ENCODE assay signal across 12 cellular contexts in genomic region chr11:120208012-120208441, GRCh38. TPM values are rescaled to one million over a fixed set of nuclear protein-coding genes. Genes with fewer than 3 reads are reported as not detected.
DNase-seq lines count a peak whose midpoint lies in the region; ATAC-seq lines count a peak whose summit lies in the region.
"Had no signal": no experiment of that assay in that cellular context is flagged by ENCODE, and none has a peak within 500 bp of the region (broad histone marks: within the 10 kb centered on the region; RNA-seq: fewer than 3 reads in every experiment).

No MANE protein-coding gene starts in this region.

- peaks cover 2% of the 10 kb centered on the region for H3K36me3 Mint-ChIP-seq in activated T-helper 1 cell treated with anti-CD3 and anti-CD28 coated beads, Interleukin-12 subunit alpha, Interleukin-12 subunit beta, Interleukin-2, Interleukin-4 antibody, amounts not matched to agents 30 ng/mL and 10 ng/mL and 1 ng/mL, durations not matched to agents 14 hours and 24 hours and 36 hours (ENCODE audit: low read depth)
- H3K36me3 Mint-ChIP-seq in immature natural killer cell, result no peaks in the 10 kb centered on the region

- H3K27me3 Mint-ChIP-seq in activated T-helper 1 cell treated with anti-CD3 and anti-CD28 coated beads, Interleukin-12 subunit alpha, Interleukin-12 subunit beta, Interleukin-2, Interleukin-4 antibody, amounts not matched to agents 30 ng/mL and 10 ng/mL and 1 ng/mL, durations not matched to agents 14 hours and 24 hours and 36 hours (ENCODE audit: insufficient read depth), result peaks cover 44% of the 10 kb centered on the region
- peaks cover 9 to 16% (median 11%) of the 10 kb centered on the region in 3 donors for H3K27me3 Mint-ChIP-seq in immature natural killer cell (ENCODE audit: low read depth in 3 of 3)

- ATAC-seq in GM21528 (IDR thresholded peaks at IDR 0.05; ENCODE audit: low FRiP score, unreplicated experiment), result no peak

- peak overlapping the region; percentile 16 for H3K27ac ChIP-seq in substantia nigra (ENCODE audit: low read depth, low read length, poor library complexity, severe bottlenecking)
- H3K27ac ChIP-seq: 22Rv1, thoracic aorta had no signal

- peaks cover 13% of the 10 kb centered on the region for H3K4me1 Mint-ChIP-seq in activated T-helper 1 cell treated with anti-CD3 and anti-CD28 coated beads, Interleukin-12 subunit alpha, Interleukin-12 subunit beta, Interleukin-2, Interleukin-4 antibody, amounts not matched to agents 30 ng/mL and 10 ng/mL and 1 ng/mL, durations not matched to agents 14 hours and 24 hours and 36 hours (ENCODE audit: low read depth)
- peaks cover 13 to 24% of the 10 kb centered on the region in 2 donors for H3K4me1 Mint-ChIP-seq in immature natural killer cell

- H3K9me3 Mint-ChIP-seq in activated T-helper 1 cell treated with anti-CD3 and anti-CD28 coated beads, Interleukin-12 subunit alpha, Interleukin-12 subunit beta, Interleukin-2, Interleukin-4 antibody, amounts not matched to agents 30 ng/mL and 10 ng/mL and 1 ng/mL, durations not matched to agents 14 hours and 24 hours and 36 hours, result no peaks in the 10 kb centered on the region
- H3K9me3 Mint-ChIP-seq in immature natural killer cell, result peaks cover 0 to 2% (median 0%) of the 10 kb centered on the region in 6 donors

- H3K4me3 Mint-ChIP-seq in activated T-helper 1 cell treated with anti-CD3 and anti-CD28 coated beads, Interleukin-12 subunit alpha, Interleukin-12 subunit beta, Interleukin-2, Interleukin-4 antibody, amounts not matched to agents 30 ng/mL and 10 ng/mL and 1 ng/mL, durations not matched to agents 14 hours and 24 hours and 36 hours, result peak overlapping the region; percentile 2
- peak overlapping the region in 3 of 5 donors; percentile 34 to 88 (median 51) for H3K4me3 Mint-ChIP-seq in immature natural killer cell

- DNase-seq in NOMO-1 (lab: John Stamatoyannopoulos, UW; ENCODE audit: unreplicated experiment in 2 of 2) (peak; percentile 20 to 35), NOMO-1 treated with dmso at 0.1 percent for 144 hours (lab: John Stamatoyannopoulos, UW; ENCODE audit: unreplicated experiment) (no peak), immature natural killer cell (no peak), substantia nigra (lab: John Stamatoyannopoulos, UW) (peak in 2 of 49 donors; percentile 14 to 16), NCI-H187 (lab: John Stamatoyannopoulos, UW) (no peak), NCI-H774 (lab: John Stamatoyannopoulos, UW) (no peak)
- DNase-seq in activated T-helper 1 cell treated with anti-CD3 and anti-CD28 coated beads, Interleukin-12 subunit alpha, Interleukin-12 subunit beta, Interleukin-2, Interleukin-4 antibody, amounts not matched to agents 30 ng/mL and 10 ng/mL and 1 ng/mL, durations not matched to agents 14 hours and 24 hours and 36 hours (ENCODE audit: low spot score), result no peak
- DNase-seq: activated effector memory CD4-positive, alpha-beta T cell treated with anti-CD3 and anti-CD28 coated beads, Interleukin-2, amount 50 U/mL, for 16 hours had no signal

- intact Hi-C loops in activated T-helper 1 cell treated with anti-CD3 and anti-CD28 coated beads, Interleukin-12 subunit alpha, Interleukin-12 subunit beta, Interleukin-2, Interleukin-4 antibody, amounts not matched to agents 30 ng/mL and 10 ng/mL and 1 ng/mL, durations not matched to agents 14 hours and 24 hours and 36 hours (cut with micrococcal nuclease), result no loop called here

- H3K27ac Mint-ChIP-seq in activated T-helper 1 cell treated with anti-CD3 and anti-CD28 coated beads, Interleukin-12 subunit alpha, Interleukin-12 subunit beta, Interleukin-2, Interleukin-4 antibody, amounts not matched to agents 30 ng/mL and 10 ng/mL and 1 ng/mL, durations not matched to agents 14 hours and 24 hours and 36 hours, result no peak overlapping the region
- H3K27ac Mint-ChIP-seq in immature natural killer cell, result no peak overlapping the region

RNA-seq across cellular contexts. Expression of gene OAF, which starts 2.8 kb away (rescaled TPM):
- total RNA-seq in activated T-helper 1 cell treated with anti-CD3 and anti-CD28 coated beads, Interleukin-12 subunit alpha, Interleukin-12 subunit beta, Interleukin-2, Interleukin-4 antibody, amounts not matched to agents 30 ng/mL and 10 ng/mL and 1 ng/mL, durations not matched to agents 14 hours and 24 hours and 36 hours, result 6.7 and 7.3 TPM in 2 replicates
- polyA plus RNA-seq in immature natural killer cell, result 1 to 10 TPM; 1.9 to 2.5 (median 2.4) TPM

RNA-seq across cellular contexts. Expression of gene POU2F3, which starts 31.9 kb away (rescaled TPM):
- total RNA-seq in activated T-helper 1 cell treated with anti-CD3 and anti-CD28 coated beads, Interleukin-12 subunit alpha, Interleukin-12 subunit beta, Interleukin-2, Interleukin-4 antibody, amounts not matched to agents 30 ng/mL and 10 ng/mL and 1 ng/mL, durations not matched to agents 14 hours and 24 hours and 36 hours, result 0.36 TPM in 1 of 2 replicates, not detected in the other
- polyA plus RNA-seq in immature natural killer cell, result not detected
- total RNA-seq: NCI-H460, thoracic aorta had no signal

Comparison
In these comparisons a context has a peak if more than half of its experiments do, and no peak if none do; other contexts are left out.
1. DNase-seq: peak in NOMO-1 (2 of 2); none in NOMO-1 treated with dmso at 0.1 percent for 144 hours (single experiment), activated T-helper 1 cell treated with anti-CD3 and anti-CD28 coated beads, Interleukin-12 subunit alpha, Interleukin-12 subunit beta, Interleukin-2, Interleukin-4 antibody, amounts not matched to agents 30 ng/mL and 10 ng/mL and 1 ng/mL, durations not matched to agents 14 hours and 24 hours and 36 hours (single experiment), immature natural killer cell (0 of 3), NCI-H187 (0 of 2) and NCI-H774 (single experiment).